ENCODE assay signal across 21 cellular contexts in genomic region chr10:96658844-96659243, GRCh38.
A peak's percentile ranks its signal among the peaks of the same experiment; 100 is the strongest.
DNase-seq lines count a peak whose midpoint lies in the region; ATAC-seq and TF ChIP-seq lines count a peak whose summit lies in the region.
"Had no signal": no experiment of that assay in that cellular context is flagged by ENCODE, and none has a peak within 500 bp of the region (broad histone marks: within the 10 kb centered on the region; RNA-seq: fewer than 3 reads in every experiment).

No MANE protein-coding gene starts in this region.

- no peaks in the 10 kb centered on the region for H3K9me2 ChIP-seq in GM23338 (ENCODE audit: insufficient read depth)

- no peaks in the 10 kb centered on the region for H3F3A ChIP-seq in GM23338 (replicated peaks; ENCODE audit: low read depth)

- peaks cover 9% of the 10 kb centered on the region; the same call in 2 of the 3 replicates for H3K36me3 Mint-ChIP-seq in GM23338 (ENCODE audit: low read depth)
- no peaks in the 10 kb centered on the region for H3K36me3 Mint-ChIP-seq in CD4-positive, alpha-beta T cell (ENCODE audit: low read depth)

- in situ Hi-C loops in Panc1 (cut with HindIII; ENCODE audit: low pct_unique_long_range_greater_than_20kb, low sequenced_read_pairs), result no loop called here

- H3K79me2 ChIP-seq in GM23338 (replicated peaks; ENCODE audit: insufficient read depth), result no peaks in the 10 kb centered on the region

- no peak overlapping the region for H2AFZ ChIP-seq in GM23338

- TF ChIP-seq CTCF in GM23338 (conservative IDR thresholded peaks at IDR 0.05; ENCODE audit: low read depth in 2 of 2), result no peak
- no peak for TF ChIP-seq CTCF in Panc1 (IDR thresholded peaks at IDR 0.05)
- no peak for TF ChIP-seq CTCF in right lobe of liver (IDR thresholded peaks at IDR 0.05)
- TF ChIP-seq CTCF in spleen (IDR thresholded peaks at IDR 0.05 in 8 of 11, conservative IDR thresholded peaks at IDR 0.05 in 3 of 11), result no peak
- no peak for TF ChIP-seq CTCF in CD4-positive, alpha-beta T cell (IDR thresholded peaks at IDR 0.05)
- TF ChIP-seq CTCF in tibial nerve (IDR thresholded peaks at IDR 0.05), result no peak

- DNase-seq in GM23338 (ENCODE audit: low spot score) (no peak), Panc1 (ENCODE audit: low read depth, low spot score) (no peak), right lobe of liver (no peak), spleen (no peak), NCI-H1436 treated with DMSO at 0.1 percent for 48 hours (lab: John Stamatoyannopoulos, UW) (no peak), tibial nerve (ENCODE audit: low spot score in 2 of 2) (no peak)
- DNase-seq in CD4-positive, alpha-beta T cell, result no peak
- DNase-seq: activated CD4-positive, alpha-beta T cell treated with anti-CD3 and anti-CD28 coated beads for 36 hours; activated T-cell treated with anti-CD3 and anti-CD28 coated beads for 4 hours; cortex of kidney; DMS79 treated with DMSO at 0.1 percent for 48 hours; foreskin keratinocyte; mammary epithelial cell; NCI-H1105; NCI-H1930; tibial artery had no signal

- no peak overlapping the region; the same call in 1 of the 2 replicates for H3K27ac Mint-ChIP-seq in GM23338
- H3K27ac Mint-ChIP-seq in CD4-positive, alpha-beta T cell, result no peak overlapping the region
- H3K27ac Mint-ChIP-seq: activated CD4-positive, alpha-beta T cell treated with anti-CD3 and anti-CD28 coated beads for 36 hours; activated naive CD4-positive, alpha-beta T cell treated with anti-CD3 and anti-CD28 coated beads, Interleukin-2, amount 50 U/mL, for 72 hours had no signal

- WGBS in right lobe of liver (ENCODE audit: insufficient coverage, low coverage, low lambda C conversion rate, missing lambda C conversion rate), result 58% methylated on average over 2 of the region's 3 CpGs
- 81 to 84% (median 82%) methylated on average over 3 of the region's 3 CpGs for WGBS in spleen, 5 donors
- 70 to 75% methylated on average over 3 of the region's 3 CpGs for WGBS in tibial nerve, 2 donors

- TF ChIP-seq POLR2A in right lobe of liver (IDR thresholded peaks at IDR 0.05), result no peak
- TF ChIP-seq POLR2A in spleen (IDR thresholded peaks at IDR 0.05), result no peak
- no peak for TF ChIP-seq POLR2A in tibial nerve (IDR thresholded peaks at IDR 0.05)

- POLR2A ChIA-PET in Panc1 (lab: Charles Lee), result no interaction called here
- POLR2A ChIA-PET in CD4-positive, alpha-beta T cell (lab: Charles Lee), result no interaction called here

- H3K27me3 Mint-ChIP-seq in GM23338 (ENCODE audit: insufficient read depth, low read depth, poor library complexity), result peaks cover 7% of the 10 kb centered on the region
- no peaks in the 10 kb centered on the region for H3K27me3 Mint-ChIP-seq in CD4-positive, alpha-beta T cell
- H3K27me3 Mint-ChIP-seq: activated CD4-positive, alpha-beta T cell treated with anti-CD3 and anti-CD28 coated beads for 36 hours had no signal

- H4K20me1 ChIP-seq in GM23338 (replicated peaks; ENCODE audit: insufficient read depth), result no peaks in the 10 kb centered on the region

- peaks cover 8% of the 10 kb centered on the region; the same call in 2 of the 3 replicates for H3K9me3 Mint-ChIP-seq in GM23338
- H3K9me3 Mint-ChIP-seq in CD4-positive, alpha-beta T cell, result peaks cover 4% of the 10 kb centered on the region

- CTCF ChIA-PET in Panc1 (lab: Charles Lee), result no interaction called here
- CTCF ChIA-PET in CD4-positive, alpha-beta T cell (lab: Charles Lee), result no interaction called here

- BruUV-seq in Panc1 (replicated peaks; lab: Mats Ljungman, UMichigan), result no TSS peak

- H3K4me1 ChIP-seq in GM23338 (ENCODE audit: insufficient read depth) (no peaks in the 10 kb centered on the region), Panc1 (ENCODE audit: control insufficient read depth, insufficient read depth, low read length) (no peaks in the 10 kb centered on the region), right lobe of liver (peaks cover 0 to 89% (median 31%) of the 10 kb centered on the region in 4 donors), spleen (peaks cover 7 to 97% (median 75%) of the 10 kb centered on the region in 6 donors), tibial nerve (peaks cover 0 to 3% (median 0%) of the 10 kb centered on the region in 4 donors)
- H3K4me1 ChIP-seq: esophagus muscularis mucosa, foreskin keratinocyte, tibial artery had no signal

- no peak overlapping the region for H3K4me2 ChIP-seq in GM23338

- intact Hi-C loops in Panc1 (cut with micrococcal nuclease; ENCODE audit: unreplicated experiment), result no loop called here
- intact Hi-C loops in right lobe of liver (cut with DNase I), result no loop called here
- intact Hi-C loops in spleen (cut with DNase I; ENCODE audit: low total_unique reads), result no loop called here
- intact Hi-C loops in CD4-positive, alpha-beta T cell (cut with DNase I, micrococcal nuclease), result no loop called here

- H3K36me3 ChIP-seq in GM23338 (ENCODE audit: insufficient read depth) (no peaks in the 10 kb centered on the region), Panc1 (ENCODE audit: control insufficient read depth, insufficient read depth, low read length) (no peaks in the 10 kb centered on the region), right lobe of liver (peaks cover 0 to 4% (median 0%) of the 10 kb centered on the region in 4 donors), spleen (peaks cover 0 to 35% (median 13%) of the 10 kb centered on the region in 6 donors), tibial nerve (no peaks in the 10 kb centered on the region)
- H3K36me3 ChIP-seq: esophagus muscularis mucosa, tibial artery had no signal

- H3K9me3 ChIP-seq in Panc1 (ENCODE audit: control insufficient read depth, insufficient read depth, low read depth, low read length), result no peaks in the 10 kb centered on the region
- H3K9me3 ChIP-seq in right lobe of liver, result no peaks in the 10 kb centered on the region
- H3K9me3 ChIP-seq in spleen, result no peaks in the 10 kb centered on the region
- H3K9me3 ChIP-seq in CD4-positive, alpha-beta T cell (ENCODE audit: control insufficient read depth, low read length), result no peaks in the 10 kb centered on the region
- H3K9me3 ChIP-seq in tibial nerve, result no peaks in the 10 kb centered on the region
- H3K9me3 ChIP-seq: esophagus muscularis mucosa, tibial artery had no signal

- H3K4me3 Mint-ChIP-seq in GM23338, result no peak overlapping the region
- H3K4me3 Mint-ChIP-seq in CD4-positive, alpha-beta T cell, result no peak overlapping the region
- H3K4me3 Mint-ChIP-seq: activated CD4-positive, alpha-beta T cell treated with anti-CD3 and anti-CD28 coated beads for 36 hours had no signal

- ATAC-seq in GM23338 (peak; percentile 29; the same call in 2 of the 3 replicates), Panc1 (peak; percentile 29; the same call in 1 of the 2 replicates), right lobe of liver (peak in 3 of 4 donors; percentile 4 to 12 (median 6))
- ATAC-seq in CD4-positive, alpha-beta T cell (ENCODE audit: poor library complexity), result no peak
- ATAC-seq: activated CD4-positive, alpha-beta T cell treated with anti-CD3 and anti-CD28 coated beads for 36 hours; foreskin keratinocyte; HCT116 had no signal

- peaks cover 5% of the 10 kb centered on the region for H3K4me1 Mint-ChIP-seq in GM23338
- H3K4me1 Mint-ChIP-seq in CD4-positive, alpha-beta T cell (ENCODE audit: low read depth), result no peaks in the 10 kb centered on the region
- H3K4me1 Mint-ChIP-seq: activated CD4-positive, alpha-beta T cell treated with anti-CD3 and anti-CD28 coated beads for 36 hours had no signal

- no peak overlapping the region for H3K4me3 ChIP-seq in GM23338
- H3K4me3 ChIP-seq in Panc1 (ENCODE audit: low read depth in 2 of 2, low read length in 2 of 2), result no peak overlapping the region
- H3K4me3 ChIP-seq in right lobe of liver, result no peak overlapping the region
- no peak overlapping the region for H3K4me3 ChIP-seq in spleen
- H3K4me3 ChIP-seq in tibial nerve, result no peak overlapping the region
- H3K4me3 ChIP-seq: esophagus muscularis mucosa, SK-N-MC, skin epidermis, tibial artery had no signal

- no peak overlapping the region for H3K27ac ChIP-seq in GM23338 (ENCODE audit: low read depth)
- no peak overlapping the region for H3K27ac ChIP-seq in Panc1 (ENCODE audit: low read length)
- H3K27ac ChIP-seq in right lobe of liver, result peak overlapping the region; percentile 45 to 82 (median 77)
- peak overlapping the region in 5 of 8 donors; percentile 23 to 87 (median 81) for H3K27ac ChIP-seq in spleen
- no peak overlapping the region for H3K27ac ChIP-seq in CD4-positive, alpha-beta T cell (ENCODE audit: low read depth, low read length)
- H3K27ac ChIP-seq in tibial nerve, result no peak overlapping the region
- H3K27ac ChIP-seq: esophagus muscularis mucosa, foreskin keratinocyte, SK-N-MC, tibial artery had no signal

- TF ChIP-seq EP300 in tibial nerve (IDR thresholded peaks at IDR 0.05), result no peak

- H3K27me3 ChIP-seq in GM23338 (ENCODE audit: insufficient read depth), result no peaks in the 10 kb centered on the region
- H3K27me3 ChIP-seq in Panc1 (ENCODE audit: control insufficient read depth, insufficient read depth, low read length), result no peaks in the 10 kb centered on the region
- no peaks in the 10 kb centered on the region for H3K27me3 ChIP-seq in right lobe of liver
- no peaks in the 10 kb centered on the region for H3K27me3 ChIP-seq in spleen (replicated peaks in 1 of 7)
- no peaks in the 10 kb centered on the region for H3K27me3 ChIP-seq in CD4-positive, alpha-beta T cell (ENCODE audit: control insufficient read depth, insufficient read depth, low read length)
- H3K27me3 ChIP-seq in tibial nerve, result no peaks in the 10 kb centered on the region
- H3K27me3 ChIP-seq: esophagus muscularis mucosa, foreskin keratinocyte, tibial artery had no signal

TF ChIP-seq in GM23338, 12 proteins besides CTCF, POLR2A, EP300 and RAD21:
- no peak for TF ChIP-seq STAT1 (IDR thresholded peaks at IDR 0.05; ENCODE audit: unreplicated experiment)
- no peak for TF ChIP-seq POLR2AphosphoS5 (IDR thresholded peaks at IDR 0.05; ENCODE audit: low read depth)
- no peak for TF ChIP-seq JUNB (IDR thresholded peaks at IDR 0.05; ENCODE audit: unreplicated experiment)
- TF ChIP-seq NANOG (IDR thresholded peaks at IDR 0.05; ENCODE audit: borderline replicate concordance), result no peak
- TF ChIP-seq ZNF331 (CRISPR knock-in tag; IDR thresholded peaks at IDR 0.05; ENCODE audit: low read depth), result no peak
- no peak for TF ChIP-seq EZH2phosphoT487 (IDR thresholded peaks at IDR 0.05; ENCODE audit: unreplicated experiment)
TF ChIP-seq in GM23338: peak in this region for 0.

Comparison
In these comparisons a context has a peak if more than half of its experiments do, and no peak if none do; other contexts are left out.
1. H3K27ac ChIP-seq: peak in right lobe of liver (3 of 3) and spleen (5 of 8); none in GM23338 (single experiment), Panc1 (single experiment), CD4-positive, alpha-beta T cell (single experiment) and tibial nerve (0 of 4).